Comparison of ENCODE assay signal across 8 cellular contexts in the genomic region with DNA sequence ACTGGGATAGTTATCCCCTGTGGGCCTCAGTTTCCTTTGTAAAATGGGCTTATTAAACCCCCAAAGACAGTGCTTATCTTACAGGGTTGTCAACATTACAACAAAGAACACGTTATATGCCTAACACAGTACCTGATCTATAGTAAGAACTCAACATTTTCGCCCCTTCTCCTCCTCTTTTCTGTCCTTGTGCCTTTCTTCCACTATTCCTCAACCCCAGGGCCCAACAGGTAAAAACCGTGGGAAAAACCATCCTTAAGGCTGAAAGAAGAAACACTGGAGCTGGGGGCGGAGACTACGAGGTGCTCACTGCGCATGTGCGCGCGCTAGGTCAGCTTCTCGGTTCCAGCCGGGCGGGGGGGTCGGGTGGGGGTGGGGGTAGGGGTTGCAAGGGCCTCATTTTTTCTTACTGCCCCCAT. TPM values are rescaled to one million over a fixed set of nuclear protein-coding genes. Genes with fewer than 3 reads are reported as not detected.
DNase-seq lines count a peak whose midpoint lies in the region; ATAC-seq and TF ChIP-seq lines count a peak whose summit lies in the region.

No MANE protein-coding gene starts in this region.

- 0% methylated on average over 13 of the region's 13 CpGs for WGBS in urinary bladder

- DNase-seq in Calu3 = no peak
- DNase-seq in GM23338 (ENCODE audit: low spot score) = peak; percentile 86
- DNase-seq in NCI-H128 (lab: John Stamatoyannopoulos, UW; ENCODE audit: unreplicated experiment) = peak; percentile 49
- no peak for DNase-seq in activated CD4-positive, alpha-beta memory T cell treated with anti-CD3 and anti-CD28 coated beads for 36 hours
- DNase-seq in fibroblast of mammary gland (ENCODE audit: low read depth) = no peak
- no peak for DNase-seq in neural crest cell (ENCODE audit: low read depth, low spot score)
- DNase-seq in NK-92 (lab: John Stamatoyannopoulos, UW; ENCODE audit: unreplicated experiment) = no peak

- POLR2A ChIA-PET in activated CD4-positive, alpha-beta memory T cell treated with anti-CD3 and anti-CD28 coated beads for 36 hours (lab: Charles Lee) = no interaction called here

- H3K4me1 ChIP-seq in GM23338 (ENCODE audit: insufficient read depth) = peaks cover 10% of the 10 kb centered on the region; the same call in 1 of the 2 replicates
- no peaks in the 10 kb centered on the region for H3K4me1 ChIP-seq in urinary bladder (ENCODE audit: insufficient read depth)

- H3K27me3 ChIP-seq in GM23338 (ENCODE audit: insufficient read depth) = no peaks in the 10 kb centered on the region

- H3F3A ChIP-seq in GM23338 (replicated peaks; ENCODE audit: low read depth) = peaks cover 7% of the 10 kb centered on the region; the same call in 1 of the 2 replicates

- H3K36me3 ChIP-seq in GM23338 (ENCODE audit: insufficient read depth) = no peaks in the 10 kb centered on the region
- no peaks in the 10 kb centered on the region for H3K36me3 ChIP-seq in urinary bladder (ENCODE audit: insufficient read depth)

- peaks cover 38% of the 10 kb centered on the region for H3K79me2 ChIP-seq in GM23338 (replicated peaks; ENCODE audit: insufficient read depth)

- H3K27me3 Mint-ChIP-seq in Calu3 (ENCODE audit: unreplicated experiment) (no peaks in the 10 kb centered on the region), GM23338 (ENCODE audit: insufficient read depth, low read depth, poor library complexity) (no peaks in the 10 kb centered on the region), neural crest cell (ENCODE audit: low read depth) (no peaks in the 10 kb centered on the region)
- no peaks in the 10 kb centered on the region for H3K27me3 Mint-ChIP-seq in activated CD4-positive, alpha-beta memory T cell treated with anti-CD3 and anti-CD28 coated beads for 36 hours

- H3K36me3 Mint-ChIP-seq in Calu3 (ENCODE audit: insufficient read depth, unreplicated experiment) (peaks cover 35% of the 10 kb centered on the region), GM23338 (ENCODE audit: low read depth) (no peaks in the 10 kb centered on the region), neural crest cell (ENCODE audit: low read depth) (peaks cover 3% of the 10 kb centered on the region)
- H3K36me3 Mint-ChIP-seq in activated CD4-positive, alpha-beta memory T cell treated with anti-CD3 and anti-CD28 coated beads for 36 hours = no peaks in the 10 kb centered on the region

- H3K9me2 ChIP-seq in GM23338 (ENCODE audit: insufficient read depth) = no peaks in the 10 kb centered on the region

- H3K4me3 ChIP-seq in GM23338 (peak overlapping the region; percentile 73), fibroblast of mammary gland (ENCODE audit: control insufficient read depth, low read depth, low read length) (peak overlapping the region; percentile 70), urinary bladder (ENCODE audit: low read depth, low read length) (peak overlapping the region; percentile 70)

- CTCF ChIA-PET in Calu3 (lab: Charles Lee) = interaction anchor here (0.7 to 0.8 kb wide), 3 partner anchors 117 to 418 kb away, joined by 5 to 10 read pairs (median 8); no protein-coding TSS in a partner anchor
- CTCF ChIA-PET in activated CD4-positive, alpha-beta memory T cell treated with anti-CD3 and anti-CD28 coated beads for 36 hours (lab: Charles Lee) = interaction anchor here (1.6 kb wide), 1 partner anchor 24 kb away, joined by 5 read pairs; no protein-coding TSS in a partner anchor

- intact Hi-C loops in Calu3 (cut with micrococcal nuclease; ENCODE audit: unreplicated experiment) = no loop called here
- intact Hi-C loops in activated CD4-positive, alpha-beta memory T cell treated with anti-CD3 and anti-CD28 coated beads for 36 hours (cut with micrococcal nuclease) = loop anchor here (10.0 kb wide), 1 partner anchor 205 kb away; no protein-coding TSS in a partner anchor

- peak overlapping the region; percentile 77 for H3K4me2 ChIP-seq in GM23338

- BruUV-seq in Calu3 (replicated peaks; lab: Mats Ljungman, UMichigan) = no TSS peak

- ATAC-seq in GM23338 = peak; percentile 52

- peak overlapping the region; percentile 73 for H3K4me3 Mint-ChIP-seq in Calu3 (ENCODE audit: low read depth, unreplicated experiment)
- peak overlapping the region; percentile 86 for H3K4me3 Mint-ChIP-seq in GM23338
- H3K4me3 Mint-ChIP-seq in activated CD4-positive, alpha-beta memory T cell treated with anti-CD3 and anti-CD28 coated beads for 36 hours = peak overlapping the region; percentile 84
- peak overlapping the region; percentile 93 for H3K4me3 Mint-ChIP-seq in neural crest cell

- no peak overlapping the region for H2AFZ ChIP-seq in GM23338

- H4K20me1 ChIP-seq in GM23338 (replicated peaks; ENCODE audit: insufficient read depth) = no peaks in the 10 kb centered on the region

- TF ChIP-seq CTCF in Calu3 (IDR thresholded peaks at IDR 0.05; ENCODE audit: unreplicated experiment) (no peak), GM23338 (conservative IDR thresholded peaks at IDR 0.05; ENCODE audit: low read depth in 2 of 2) (no peak), fibroblast of mammary gland (conservative IDR thresholded peaks at IDR 0.05; ENCODE audit: control insufficient read depth, insufficient read depth, low read depth, low read length) (no peak), neural crest cell (conservative IDR thresholded peaks at IDR 0.05) (no peak)

- H3K27ac Mint-ChIP-seq in Calu3 (ENCODE audit: unreplicated experiment) (peak overlapping the region; percentile 76), GM23338 (peak overlapping the region; percentile 72), neural crest cell (ENCODE audit: unreplicated experiment) (peak overlapping the region; percentile 30)
- peak overlapping the region; percentile 93 for H3K27ac Mint-ChIP-seq in activated CD4-positive, alpha-beta memory T cell treated with anti-CD3 and anti-CD28 coated beads for 36 hours

- H3K27ac ChIP-seq in GM23338 (ENCODE audit: low read depth) (peak overlapping the region; percentile 99), urinary bladder (ENCODE audit: low read depth) (peak overlapping the region; percentile 99)

- H3K9me3 Mint-ChIP-seq in Calu3 (ENCODE audit: low read depth, unreplicated experiment) (no peaks in the 10 kb centered on the region), GM23338 (no peaks in the 10 kb centered on the region; the same call in 2 of the 3 replicates), neural crest cell (peaks cover 6% of the 10 kb centered on the region)
- H3K9me3 Mint-ChIP-seq in activated CD4-positive, alpha-beta memory T cell treated with anti-CD3 and anti-CD28 coated beads for 36 hours = no peaks in the 10 kb centered on the region

- H3K4me1 Mint-ChIP-seq in Calu3 (ENCODE audit: low read depth, unreplicated experiment) (peaks cover 18% of the 10 kb centered on the region), GM23338 (peaks cover 13% of the 10 kb centered on the region; the same call in 2 of the 3 replicates), neural crest cell (peaks cover 22% of the 10 kb centered on the region)
- H3K4me1 Mint-ChIP-seq in activated CD4-positive, alpha-beta memory T cell treated with anti-CD3 and anti-CD28 coated beads for 36 hours (ENCODE audit: low read depth) = peaks cover 15% of the 10 kb centered on the region

TF ChIP-seq in GM23338, 12 proteins besides CTCF, POLR2A, EP300 and RAD21 (continues in another document):
- TF ChIP-seq JUNB (IDR thresholded peaks at IDR 0.05; ENCODE audit: unreplicated experiment) (no peak), NANOG (IDR thresholded peaks at IDR 0.05; ENCODE audit: borderline replicate concordance) (no peak), STAT1 (IDR thresholded peaks at IDR 0.05; ENCODE audit: unreplicated experiment) (no peak), ZNF331 (CRISPR knock-in tag; IDR thresholded peaks at IDR 0.05; ENCODE audit: low read depth) (no peak), EZH2phosphoT487 (IDR thresholded peaks at IDR 0.05; ENCODE audit: unreplicated experiment) (no peak), CREB1 (CRISPR knock-in tag; IDR thresholded peaks at IDR 0.05; ENCODE audit: low read depth) (no peak)
- TF ChIP-seq, protein P1, sequence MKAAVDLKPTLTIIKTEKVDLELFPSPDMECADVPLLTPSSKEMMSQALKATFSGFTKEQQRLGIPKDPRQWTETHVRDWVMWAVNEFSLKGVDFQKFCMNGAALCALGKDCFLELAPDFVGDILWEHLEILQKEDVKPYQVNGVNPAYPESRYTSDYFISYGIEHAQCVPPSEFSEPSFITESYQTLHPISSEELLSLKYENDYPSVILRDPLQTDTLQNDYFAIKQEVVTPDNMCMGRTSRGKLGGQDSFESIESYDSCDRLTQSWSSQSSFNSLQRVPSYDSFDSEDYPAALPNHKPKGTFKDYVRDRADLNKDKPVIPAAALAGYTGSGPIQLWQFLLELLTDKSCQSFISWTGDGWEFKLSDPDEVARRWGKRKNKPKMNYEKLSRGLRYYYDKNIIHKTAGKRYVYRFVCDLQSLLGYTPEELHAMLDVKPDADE (IDR thresholded peaks at IDR 0.05) = no peak

RNA-seq across cellular contexts. Expression of a gene that starts 0.4 kb away (rescaled TPM):
- total RNA-seq in Calu3 (2022) (62.8 and 75.0 TPM in 2 replicates), neural crest cell (34.1 and 34.4 TPM in 2 replicates), urinary bladder (61.2 TPM)
- 25.5 and 34.7 TPM in 2 replicates for total RNA-seq in GM23338 (2014; rRNA removed; shearing (Covaris generic))
- polyA plus RNA-seq in GM23338 (2016; fragmentation: Nextera tagmentation; extraction: Ambion mirVana) (12.8 and 15.6 TPM in 2 replicates), urinary bladder (12.9 TPM)
- 10 to 100 TPM; 33.9 to 36.1 TPM for total RNA-seq in activated CD4-positive, alpha-beta memory T cell treated with anti-CD3 and anti-CD28 coated beads for 36 hours

Comparison
In these comparisons a context has a peak if more than half of its experiments do, and no peak if none do; other contexts are left out.
1. DNase-seq: peak in GM23338 (single experiment) and NCI-H128 (single experiment); none in Calu3 (single experiment), activated CD4-positive, alpha-beta memory T cell treated with anti-CD3 and anti-CD28 coated beads for 36 hours (single experiment), fibroblast of mammary gland (single experiment), neural crest cell (single experiment) and NK-92 (single experiment).
2. H3K27ac Mint-ChIP-seq: peak in every context shown above with its lines; median percentile 93 in activated CD4-positive, alpha-beta memory T cell treated with anti-CD3 and anti-CD28 coated beads for 36 hours; 76 in Calu3; 72 in GM23338; 30 in neural crest cell.
3. Peak in every context shown above with its lines, with median percentiles within 50 percentile points of each other: H3K4me3 Mint-ChIP-seq and H3K4me3 ChIP-seq.